8 cellular contexts compared by ENCODE assay signal in genomic region chr19:53868091-53868891, GRCh38. TPM values are rescaled to one million over a fixed set of nuclear protein-coding genes. Genes with fewer than 3 reads are reported as not detected.
A peak's percentile ranks its signal among the peaks of the same experiment; 100 is the strongest.
DNase-seq lines count a peak whose midpoint lies in the region; ATAC-seq and TF ChIP-seq lines count a peak whose summit lies in the region.

No MANE protein-coding gene starts in this region.

- peaks cover 11% of the 10 kb centered on the region for H3K79me2 ChIP-seq in neural cell (replicated peaks; ENCODE audit: insufficient read depth, low read length)

- peak overlapping the region; percentile 89 for H3K4me3 ChIP-seq in CD4-positive, CD25-positive, alpha-beta regulatory T cell (ENCODE audit: low read depth, low read length)
- H3K4me3 ChIP-seq in neural cell (ENCODE audit: low read length) = peak overlapping the region; percentile 88

- no peaks in the 10 kb centered on the region for H3K9me2 ChIP-seq in neural cell (ENCODE audit: insufficient read depth, low read length)

- H4K20me1 ChIP-seq in neural cell (ENCODE audit: insufficient read depth) = peaks cover 14% of the 10 kb centered on the region

- H3K4me2 ChIP-seq in neural cell (ENCODE audit: low read length) = peak overlapping the region; percentile 97

- H3K4me1 ChIP-seq in CD4-positive, CD25-positive, alpha-beta regulatory T cell (ENCODE audit: control insufficient read depth, insufficient read depth, low read length, poor library complexity, severe bottlenecking) = peaks cover 42% of the 10 kb centered on the region

- peak overlapping the region; percentile 100 for H3K27ac ChIP-seq in CD4-positive, CD25-positive, alpha-beta regulatory T cell (ENCODE audit: insufficient read depth, low read length, poor library complexity, severe bottlenecking)
- peak overlapping the region; percentile 85 for H3K27ac ChIP-seq in neural cell (ENCODE audit: low read length)

- H3F3A ChIP-seq in neural cell (ENCODE audit: insufficient read depth, low read length, poor library complexity, severe bottlenecking) = no peaks in the 10 kb centered on the region

- TF ChIP-seq RAD21 in Ishikawa (IDR thresholded peaks at IDR 0.05; ENCODE audit: low read depth) (no peak), neural cell (conservative IDR thresholded peaks at IDR 0.05) (no peak)

- no peak for TF ChIP-seq CTCF in neural cell (IDR thresholded peaks at IDR 0.05; ENCODE audit: poor library complexity, severe bottlenecking)

- peaks cover 0 to 1% (median 0%) of the 10 kb centered on the region in 7 donors for H3K9me3 Mint-ChIP-seq in CD4-positive, CD25-positive, alpha-beta regulatory T cell
- H3K9me3 Mint-ChIP-seq in activated T-helper 17 cell treated with anti-CD3 and anti-CD28 coated beads, Interleukin-2, amount 50 U/mL, for 72 hours = no peaks in the 10 kb centered on the region

- no peak for TF ChIP-seq EP300 in Ishikawa (IDR thresholded peaks at IDR 0.05; ENCODE audit: borderline replicate concordance)
- no peak for TF ChIP-seq EP300 in neural cell (conservative IDR thresholded peaks at IDR 0.05; ENCODE audit: poor library complexity, severe bottlenecking)

- peaks cover 16% of the 10 kb centered on the region for H3K27me3 Mint-ChIP-seq in CD4-positive, CD25-positive, alpha-beta regulatory T cell
- no peaks in the 10 kb centered on the region for H3K27me3 Mint-ChIP-seq in activated T-helper 17 cell treated with anti-CD3 and anti-CD28 coated beads, Interleukin-2, amount 50 U/mL, for 72 hours

- no peaks in the 10 kb centered on the region for H3K27me3 ChIP-seq in CD4-positive, CD25-positive, alpha-beta regulatory T cell (ENCODE audit: control insufficient read depth, insufficient read depth, low read length)
- no peaks in the 10 kb centered on the region for H3K27me3 ChIP-seq in neural cell (ENCODE audit: insufficient read depth, low read depth, low read length)

- peaks cover 7% of the 10 kb centered on the region for H3K36me3 ChIP-seq in CD4-positive, CD25-positive, alpha-beta regulatory T cell (ENCODE audit: control insufficient read depth, insufficient read depth, low read length)
- H3K36me3 ChIP-seq in neural cell (ENCODE audit: insufficient read depth, low read length) = no peaks in the 10 kb centered on the region

- peak overlapping the region; percentile 90 to 98 (median 96) for H3K4me3 Mint-ChIP-seq in CD4-positive, CD25-positive, alpha-beta regulatory T cell
- peak overlapping the region; percentile 96 for H3K4me3 Mint-ChIP-seq in activated T-helper 17 cell treated with anti-CD3 and anti-CD28 coated beads, Interleukin-2, amount 50 U/mL, for 72 hours

- peak overlapping the region; percentile 74 to 100 (median 99) for H3K27ac Mint-ChIP-seq in CD4-positive, CD25-positive, alpha-beta regulatory T cell
- H3K27ac Mint-ChIP-seq in activated T-helper 17 cell treated with anti-CD3 and anti-CD28 coated beads, Interleukin-2, amount 50 U/mL, for 72 hours = peak overlapping the region; percentile 99

- H3K9ac ChIP-seq in neural cell (ENCODE audit: low read length) = peak overlapping the region; percentile 83

- H2AFZ ChIP-seq in neural cell (ENCODE audit: low read depth, low read length) = no peak overlapping the region

- peaks cover 10% of the 10 kb centered on the region for H3K36me3 Mint-ChIP-seq in CD4-positive, CD25-positive, alpha-beta regulatory T cell
- H3K36me3 Mint-ChIP-seq in activated T-helper 17 cell treated with anti-CD3 and anti-CD28 coated beads, Interleukin-2, amount 50 U/mL, for 72 hours (ENCODE audit: low read depth) = peaks cover 50% of the 10 kb centered on the region

- no peak for ATAC-seq in CD4-positive, CD25-positive, alpha-beta regulatory T cell (ENCODE audit: low read depth in 2 of 2)
- ATAC-seq in activated T-helper 17 cell treated with anti-CD3 and anti-CD28 coated beads, Interleukin-2, amount 50 U/mL, for 72 hours (replicated peaks) = peak; percentile 6
- ATAC-seq in GM19328 (IDR thresholded peaks at IDR 0.05; ENCODE audit: unreplicated experiment) (no peak), GM18511 (IDR thresholded peaks at IDR 0.05; ENCODE audit: unreplicated experiment) (no peak)

- H3K4me1 Mint-ChIP-seq in CD4-positive, CD25-positive, alpha-beta regulatory T cell = peaks cover 6 to 51% (median 34%) of the 10 kb centered on the region in 4 donors
- H3K4me1 Mint-ChIP-seq in activated T-helper 17 cell treated with anti-CD3 and anti-CD28 coated beads, Interleukin-2, amount 50 U/mL, for 72 hours = peaks cover 21% of the 10 kb centered on the region

- DNase-seq in CD4-positive, CD25-positive, alpha-beta regulatory T cell = peak in 2 of 3 donors; percentile 28 to 47
- DNase-seq in fibroblast of the conjunctiva (ENCODE audit: low read depth) = peak; percentile 34
- no peak for DNase-seq in NCI-H82 treated with DMSO at 0.1 percent for 48 hours (lab: John Stamatoyannopoulos, UW; ENCODE audit: unreplicated experiment)

- no peaks in the 10 kb centered on the region for H3K9me3 ChIP-seq in CD4-positive, CD25-positive, alpha-beta regulatory T cell (ENCODE audit: control insufficient read depth in 2 of 2, low read length in 2 of 2)
- H3K9me3 ChIP-seq in neural cell (ENCODE audit: low read length) = no peaks in the 10 kb centered on the region

TF ChIP-seq in Ishikawa, 13 proteins besides CTCF, POLR2A, EP300 and RAD21:
- TF ChIP-seq ZBTB7A (IDR thresholded peaks at IDR 0.05; ENCODE audit: low read depth) (peak; percentile 67; the same call in 1 of the 2 replicates), FOXM1 (IDR thresholded peaks at IDR 0.05; ENCODE audit: borderline replicate concordance, low read depth) (no peak)

TF ChIP-seq in neural cell, 6 proteins besides CTCF, POLR2A, EP300 and RAD21:
- TF ChIP-seq POLR2AphosphoS5 (IDR thresholded peaks at IDR 0.05) = no peak
- no peak for TF ChIP-seq SMC3 (conservative IDR thresholded peaks at IDR 0.05; ENCODE audit: poor library complexity)
- TF ChIP-seq EZH2 (IDR thresholded peaks at IDR 0.05; ENCODE audit: borderline replicate concordance, insufficient read depth, low read length, poor library complexity, severe bottlenecking) = no peak
- no peak for TF ChIP-seq REST (IDR thresholded peaks at IDR 0.05; ENCODE audit: borderline replicate concordance)
- no peak for TF ChIP-seq TAF1 (IDR thresholded peaks at IDR 0.05; ENCODE audit: low read depth)

RNA-seq across cellular contexts. Expression of gene MYADM, which starts 0.6 kb away (rescaled TPM):
- 280 TPM for total RNA-seq in CD4-positive, CD25-positive, alpha-beta regulatory T cell
- polyA plus RNA-seq in CD4-positive, CD25-positive, alpha-beta regulatory T cell = 10 to 100 TPM; 26.1 to 36.3 (median 35.5) TPM
- total RNA-seq in activated T-helper 17 cell treated with anti-CD3 and anti-CD28 coated beads, Interleukin-2, amount 50 U/mL, for 72 hours = 10 to 100 TPM; 48.8 to 72.8 TPM
- 2.5 and 4.5 TPM in 2 replicates for polyA plus RNA-seq in neural cell
- polyA minus RNA-seq in neural cell = 5.1 and 6.5 TPM in 2 replicates

RNA-seq across cellular contexts. Expression of gene PRKCG, which starts 13.7 kb away (rescaled TPM):
- not detected for total RNA-seq in CD4-positive, CD25-positive, alpha-beta regulatory T cell
- polyA plus RNA-seq in CD4-positive, CD25-positive, alpha-beta regulatory T cell = not detected
- total RNA-seq in activated T-helper 17 cell treated with anti-CD3 and anti-CD28 coated beads, Interleukin-2, amount 50 U/mL, for 72 hours = not detected
- polyA plus RNA-seq in neural cell = 0.99 and 2.2 TPM in 2 replicates
- 3.0 and 5.4 TPM in 2 replicates for polyA minus RNA-seq in neural cell

RNA-seq across cellular contexts. Expression of gene CACNG7, which starts 40.8 kb away (rescaled TPM):
- not detected for total RNA-seq in CD4-positive, CD25-positive, alpha-beta regulatory T cell
- polyA plus RNA-seq in CD4-positive, CD25-positive, alpha-beta regulatory T cell = not detected
- not detected for total RNA-seq in activated T-helper 17 cell treated with anti-CD3 and anti-CD28 coated beads, Interleukin-2, amount 50 U/mL, for 72 hours
- polyA plus RNA-seq in neural cell = 27.8 and 37.0 TPM in 2 replicates
- polyA minus RNA-seq in neural cell = 25.4 and 29.2 TPM in 2 replicates

RNA-seq across cellular contexts. Expression of gene NLRP12, which starts 44.2 kb away (rescaled TPM):
- not detected for total RNA-seq in CD4-positive, CD25-positive, alpha-beta regulatory T cell
- not detected for polyA plus RNA-seq in CD4-positive, CD25-positive, alpha-beta regulatory T cell
- not detected for total RNA-seq in activated T-helper 17 cell treated with anti-CD3 and anti-CD28 coated beads, Interleukin-2, amount 50 U/mL, for 72 hours
- polyA plus RNA-seq in neural cell = not detected in 2 replicates
- polyA minus RNA-seq in neural cell = not detected in 2 replicates
